Comparison of ENCODE assay signal across 11 cellular contexts in genomic region chr6:79042088-79042798, GRCh38. TPM values are rescaled to one million over a fixed set of nuclear protein-coding genes. Genes with fewer than 3 reads are reported as not detected.
DNase-seq lines count a peak whose midpoint lies in the region; ATAC-seq and TF ChIP-seq lines count a peak whose summit lies in the region.
"Had no signal": no experiment of that assay in that cellular context is flagged by ENCODE, and none has a peak within 500 bp of the region (broad histone marks: within the 10 kb centered on the region; RNA-seq: fewer than 3 reads in every experiment).

No MANE protein-coding gene starts in this region.

- H3K36me3 ChIP-seq in HAP-1 (replicated peaks), result peaks cover 40% of the 10 kb centered on the region
- H3K36me3 ChIP-seq in gastroesophageal sphincter, result peaks cover 0 to 35% of the 10 kb centered on the region in 2 donors

- H3K27ac Mint-ChIP-seq in activated naive CD8-positive, alpha-beta T cell treated with anti-CD3 and anti-CD28 coated beads, Interleukin-2, amount 50 U/mL, for 24 hours, result no peak overlapping the region

- WGBS in gastroesophageal sphincter (ENCODE audit: low coverage in 1 of 2), 2 donors, result 52 to 80% methylated on average over 1 of the region's 1 CpG

- TF ChIP-seq EP300 in gastroesophageal sphincter (IDR thresholded peaks at IDR 0.05), result no peak

- no peak for TF ChIP-seq POLR2A in gastroesophageal sphincter (IDR thresholded peaks at IDR 0.05)

- DNase-seq in activated naive CD8-positive, alpha-beta T cell treated with anti-CD3 and anti-CD28 coated beads, Interleukin-2, amount 50 U/mL, for 24 hours, result no peak
- DNase-seq in DMS153 (lab: John Stamatoyannopoulos, UW), result no peak
- no peak for DNase-seq in HAP-1 (ENCODE audit: low spot score in 2 of 2)
- DNase-seq in NCI-H2081 treated with DMSO at 0.1 percent for 48 hours (lab: John Stamatoyannopoulos, UW), result no peak
- DNase-seq: activated naive CD4-positive, alpha-beta T cell treated with Interleukin-2 at 50 U/mL for 16 hours; GM23248; PC-3 had no signal

- no peak overlapping the region for H3K4me3 Mint-ChIP-seq in activated naive CD8-positive, alpha-beta T cell treated with anti-CD3 and anti-CD28 coated beads, Interleukin-2, amount 50 U/mL, for 24 hours

- H3K9me3 ChIP-seq in HAP-1 (no peaks in the 10 kb centered on the region), gastroesophageal sphincter (no peaks in the 10 kb centered on the region)

- TF ChIP-seq CTCF in gastroesophageal sphincter (IDR thresholded peaks at IDR 0.05), result no peak

- H3K27ac ChIP-seq in gastroesophageal sphincter, result no peak overlapping the region
- H3K27ac ChIP-seq: GM23248 had no signal

- H3K4me1 ChIP-seq in HAP-1 (peaks cover 3% of the 10 kb centered on the region; the same call in 1 of the 2 replicates), gastroesophageal sphincter (peaks cover 0 to 26% (median 2%) of the 10 kb centered on the region in 3 donors)

- H3K27me3 Mint-ChIP-seq in activated naive CD8-positive, alpha-beta T cell treated with anti-CD3 and anti-CD28 coated beads, Interleukin-2, amount 50 U/mL, for 24 hours, result no peaks in the 10 kb centered on the region

- in situ Hi-C loops in HAP-1 (cut with MboI; ENCODE audit: low sequenced_read_pairs), result no loop called here

- H3K4me1 Mint-ChIP-seq in activated naive CD8-positive, alpha-beta T cell treated with anti-CD3 and anti-CD28 coated beads, Interleukin-2, amount 50 U/mL, for 24 hours, result peaks cover 50% of the 10 kb centered on the region

- H3K9me3 Mint-ChIP-seq in activated naive CD8-positive, alpha-beta T cell treated with anti-CD3 and anti-CD28 coated beads, Interleukin-2, amount 50 U/mL, for 24 hours, result no peaks in the 10 kb centered on the region

- H3K36me3 Mint-ChIP-seq in activated naive CD8-positive, alpha-beta T cell treated with anti-CD3 and anti-CD28 coated beads, Interleukin-2, amount 50 U/mL, for 24 hours (ENCODE audit: low read depth), result peaks cover 42% of the 10 kb centered on the region

- no peak overlapping the region for H3K4me3 ChIP-seq in HAP-1
- no peak overlapping the region for H3K4me3 ChIP-seq in gastroesophageal sphincter
- H3K4me3 ChIP-seq: GM23248 had no signal

- ATAC-seq in GM18858 (IDR thresholded peaks at IDR 0.05; ENCODE audit: unreplicated experiment), result peak; percentile 81
- peak; percentile 83 for ATAC-seq in GM21423 (IDR thresholded peaks at IDR 0.05; ENCODE audit: unreplicated experiment)
- ATAC-seq in HG03064 (IDR thresholded peaks at IDR 0.05; ENCODE audit: low read depth, unreplicated experiment), result peak; percentile 85
- peak; percentile 47 for ATAC-seq in activated naive CD8-positive, alpha-beta T cell treated with anti-CD3 and anti-CD28 coated beads, Interleukin-2, amount 50 U/mL, for 24 hours
- no peak for ATAC-seq in gastroesophageal sphincter
- ATAC-seq: PC-3 had no signal

- H3K27me3 ChIP-seq in HAP-1 (ENCODE audit: low read depth) (no peaks in the 10 kb centered on the region), gastroesophageal sphincter (no peaks in the 10 kb centered on the region)

RNA-seq across cellular contexts. Expression of gene PHIP, which starts 35.8 kb away (rescaled TPM):
- 10 to 100 TPM; 24.9 to 44.2 (median 32.9) TPM for total RNA-seq in gastroesophageal sphincter
